ENCODE assay signal across 28 cellular contexts in genomic region chr10:11387044-11387443, GRCh38.
DNase-seq lines count a peak whose midpoint lies in the region; ATAC-seq, FAIRE-seq and TF ChIP-seq lines count a peak whose summit lies in the region.
"Had no signal": no experiment of that assay in that cellular context is flagged by ENCODE, and none has a peak within 500 bp of the region (broad histone marks: within the 10 kb centered on the region; RNA-seq: fewer than 3 reads in every experiment).

No MANE protein-coding gene starts in this region.

- POLR2A ChIA-PET in HEK293 (lab: Yijun Ruan, JAX) = no interaction called here

- no peaks in the 10 kb centered on the region for H3K36me3 ChIP-seq in HEK293 (ENCODE audit: control insufficient read depth in 2 of 2, insufficient read depth in 1 of 2, low read length in 2 of 2)
- H3K36me3 ChIP-seq in neural cell (ENCODE audit: insufficient read depth, low read length) = no peaks in the 10 kb centered on the region
- H3K36me3 ChIP-seq: BLaER1 had no signal

- H3K9ac ChIP-seq in neural cell (ENCODE audit: low read length) = peak overlapping the region; percentile 41
- H3K9ac ChIP-seq: BLaER1 had no signal

- H3K79me2 ChIP-seq in neural cell (replicated peaks; ENCODE audit: insufficient read depth, low read length) = no peaks in the 10 kb centered on the region

- TF ChIP-seq CTCF in HEK293 (tag by site-specific recombination; IDR thresholded peaks at IDR 0.05) (no peak), fibroblast of mammary gland (conservative IDR thresholded peaks at IDR 0.05; ENCODE audit: control insufficient read depth, insufficient read depth, low read depth, low read length) (no peak), neural cell (IDR thresholded peaks at IDR 0.05; ENCODE audit: poor library complexity, severe bottlenecking) (no peak)

- no peak overlapping the region for H3K4me2 ChIP-seq in neural cell (ENCODE audit: low read length)
- H3K4me2 ChIP-seq: BLaER1 had no signal

- peak; percentile 32 for ATAC-seq in sciatic nerve
- ATAC-seq: GM12878, HCT116, HepG2, Panc1 had no signal

- H3K27me3 ChIP-seq in neural cell (ENCODE audit: insufficient read depth, low read depth, low read length) = no peaks in the 10 kb centered on the region
- H3K27me3 ChIP-seq: BLaER1 had no signal

- DNase-seq in fibroblast of mammary gland (ENCODE audit: low read depth) = peak; percentile 15
- no peak for DNase-seq in sciatic nerve (ENCODE audit: low spot score)
- DNase-seq in SK-N-DZ (ENCODE audit: low spot score) = no peak
- no peak for DNase-seq in frontal cortex (ENCODE audit: low spot score in 2 of 2)
- no peak for DNase-seq in HK-2 (ENCODE audit: unreplicated experiment)
- no peak for DNase-seq in activated T-cell treated with anti-CD3 and anti-CD28 coated beads for 4 hours
- DNase-seq: CD4-positive, CD25-positive, alpha-beta regulatory T cell; DMS53; GDM1; GOT3; Karpas-422; NCI-H1092 treated with DMSO at 0.1 percent for 48 hours; NCI-H1436; NCI-H187 treated with DMSO at 0.1 percent for 48 hours; NCI-H2171 treated with DMSO at 0.1 percent for 48 hours; NCI-H446 treated with DMSO at 0.1 percent for 48 hours; NCI-H526; NCI-H82; SHP77 had no signal

- no peaks in the 10 kb centered on the region for H3K9me2 ChIP-seq in neural cell (ENCODE audit: insufficient read depth, low read length)

- peak overlapping the region; percentile 13 for H2AFZ ChIP-seq in neural cell (ENCODE audit: low read depth, low read length)

- H3K4me3 ChIP-seq in HEK293 (ENCODE audit: low read depth, low read length) (no peak overlapping the region), fibroblast of mammary gland (ENCODE audit: control insufficient read depth, low read depth, low read length) (no peak overlapping the region), neural cell (ENCODE audit: low read length) (no peak overlapping the region)
- H3K4me3 ChIP-seq: BLaER1, GM12878 had no signal

- TF ChIP-seq EP300 in neural cell (conservative IDR thresholded peaks at IDR 0.05; ENCODE audit: poor library complexity, severe bottlenecking) = no peak

- no peak for TF ChIP-seq RAD21 in neural cell (conservative IDR thresholded peaks at IDR 0.05)

- peaks cover 13% of the 10 kb centered on the region for H3F3A ChIP-seq in neural cell (ENCODE audit: insufficient read depth, low read length, poor library complexity, severe bottlenecking)

- no peaks in the 10 kb centered on the region for H3K4me1 ChIP-seq in HEK293 (ENCODE audit: control insufficient read depth, insufficient read depth, low read length)
- H3K4me1 ChIP-seq: BLaER1 had no signal

- H3K9me3 ChIP-seq in HEK293 (ENCODE audit: control insufficient read depth, insufficient read depth, low read depth, low read length) (no peaks in the 10 kb centered on the region), neural cell (ENCODE audit: low read length) (no peaks in the 10 kb centered on the region)

- no peaks in the 10 kb centered on the region for H4K20me1 ChIP-seq in neural cell (ENCODE audit: insufficient read depth)
- H4K20me1 ChIP-seq: BLaER1 had no signal

- H3K27ac ChIP-seq in HEK293 (ENCODE audit: extremely low read depth, low read depth, low read length) (no peak overlapping the region), neural cell (ENCODE audit: low read length) (peak overlapping the region; percentile 47)
- H3K27ac ChIP-seq: BLaER1, RWPE1 had no signal

- intact Hi-C loops in sciatic nerve (cut with DNase I) = no loop called here

- FAIRE-seq in frontal cortex (lab: Jason Lieb, UNC) = no peak
- FAIRE-seq: A204.1, GM12878, HepG2 had no signal

- CTCF ChIA-PET in HEK293 (lab: Yijun Ruan, JAX) = interaction anchor here (0.8 kb wide), 1 partner anchor 37 kb away, joined by 3 read pairs; no protein-coding TSS in a partner anchor

TF ChIP-seq in HEK293, 187 proteins besides CTCF, POLR2A, EP300 and RAD21:
- TF ChIP-seq MYNN (tag by site-specific recombination; IDR thresholded peaks at IDR 0.05; ENCODE audit: borderline replicate concordance) (no peak), EGR2 (tag by site-specific recombination; IDR thresholded peaks at IDR 0.05; ENCODE audit: low read depth) (peak; percentile 6; the same call in 1 of the 2 replicates), ZEB2 (tag by site-specific recombination; IDR thresholded peaks at IDR 0.05) (no peak), ZNF660 (tag by site-specific recombination; IDR thresholded peaks at IDR 0.05) (no peak), ZNF747 (tag by site-specific recombination; IDR thresholded peaks at IDR 0.05) (no peak), ELK4 (IDR thresholded peaks at IDR 0.05; ENCODE audit: borderline replicate concordance, low read depth, low read length) (no peak)

TF ChIP-seq in neural cell, 6 proteins besides CTCF, POLR2A, EP300 and RAD21:
- TF ChIP-seq POLR2AphosphoS5 (IDR thresholded peaks at IDR 0.05) (no peak), MXI1 (conservative IDR thresholded peaks at IDR 0.05; ENCODE audit: poor library complexity, severe bottlenecking) (no peak), EZH2 (IDR thresholded peaks at IDR 0.05; ENCODE audit: borderline replicate concordance, insufficient read depth, low read length, poor library complexity, severe bottlenecking) (no peak), REST (IDR thresholded peaks at IDR 0.05; ENCODE audit: borderline replicate concordance) (no peak)
TF ChIP-seq in neural cell: peak in this region for 0.
